ENCODE assay signal across 10 cellular contexts in genomic region chr2:239544846-239545465, GRCh38.
DNase-seq lines count a peak whose midpoint lies in the region; ATAC-seq lines count a peak whose summit lies in the region.
"Had no signal": no experiment of that assay in that cellular context is flagged by ENCODE, and none has a peak within 500 bp of the region (broad histone marks: within the 10 kb centered on the region; RNA-seq: fewer than 3 reads in every experiment).

No MANE protein-coding gene starts in this region.

- peaks cover 28% of the 10 kb centered on the region for H3K4me1 Mint-ChIP-seq in T-helper 1 cell treated with Interleukin-12 subunit alpha and Interleukin-12 subunit beta and Interleukin-4 antibody, amounts not matched to agents 30 μg/mL and 1 μg/mL, for 36 hours (ENCODE audit: low read depth)
- peaks cover 39% of the 10 kb centered on the region for H3K4me1 Mint-ChIP-seq in activated T-cell treated with anti-CD3 and anti-CD28 coated beads, Interleukin-2, amount 50 U/mL, for 4 hours (ENCODE audit: low read depth)
- H3K4me1 Mint-ChIP-seq in naive thymus-derived CD4-positive, alpha-beta T cell: peaks cover 6 to 43% (median 34%) of the 10 kb centered on the region in 7 donors

- H3K27ac Mint-ChIP-seq in T-helper 1 cell treated with Interleukin-12 subunit alpha and Interleukin-12 subunit beta and Interleukin-4 antibody, amounts not matched to agents 30 μg/mL and 1 μg/mL, for 36 hours: peak overlapping the region; percentile 26
- H3K27ac Mint-ChIP-seq in naive thymus-derived CD4-positive, alpha-beta T cell: peak overlapping the region in 2 of 9 donors; percentile 49 to 61

- H3K4me3 Mint-ChIP-seq in T-helper 1 cell treated with Interleukin-12 subunit alpha and Interleukin-12 subunit beta and Interleukin-4 antibody, amounts not matched to agents 30 μg/mL and 1 μg/mL, for 36 hours: no peak overlapping the region
- H3K4me3 Mint-ChIP-seq in activated T-cell treated with anti-CD3 and anti-CD28 coated beads, Interleukin-2, amount 50 U/mL, for 4 hours: no peak overlapping the region
- H3K4me3 Mint-ChIP-seq in naive thymus-derived CD4-positive, alpha-beta T cell: peak overlapping the region in 3 of 10 donors; percentile 21 to 59 (median 25)

- H3K36me3 ChIP-seq in naive thymus-derived CD4-positive, alpha-beta T cell (ENCODE audit: control insufficient read depth in 2 of 3, insufficient read depth in 3 of 3, low read length in 3 of 3): no peaks in the 10 kb centered on the region

- POLR2A ChIA-PET in naive thymus-derived CD4-positive, alpha-beta T cell (lab: Charles Lee): no interaction called here

- peaks cover 46% of the 10 kb centered on the region for H3K27me3 Mint-ChIP-seq in T-helper 1 cell treated with Interleukin-12 subunit alpha and Interleukin-12 subunit beta and Interleukin-4 antibody, amounts not matched to agents 30 μg/mL and 1 μg/mL, for 36 hours (ENCODE audit: low read depth)
- H3K27me3 Mint-ChIP-seq in activated T-cell treated with anti-CD3 and anti-CD28 coated beads, Interleukin-2, amount 50 U/mL, for 4 hours (ENCODE audit: low read depth): peaks cover 5% of the 10 kb centered on the region
- peaks cover 4 to 25% (median 9%) of the 10 kb centered on the region in 5 donors for H3K27me3 Mint-ChIP-seq in naive thymus-derived CD4-positive, alpha-beta T cell

- H3K9me3 ChIP-seq in naive thymus-derived CD4-positive, alpha-beta T cell (ENCODE audit: control insufficient read depth in 2 of 3, low read length in 3 of 3): no peaks in the 10 kb centered on the region

- CTCF ChIA-PET in naive thymus-derived CD4-positive, alpha-beta T cell (lab: Charles Lee): no interaction called here

- H3K36me3 Mint-ChIP-seq in T-helper 1 cell treated with Interleukin-12 subunit alpha and Interleukin-12 subunit beta and Interleukin-4 antibody, amounts not matched to agents 30 μg/mL and 1 μg/mL, for 36 hours (ENCODE audit: low read depth): peaks cover 2% of the 10 kb centered on the region
- H3K36me3 Mint-ChIP-seq in activated T-cell treated with anti-CD3 and anti-CD28 coated beads, Interleukin-2, amount 50 U/mL, for 4 hours (ENCODE audit: insufficient read depth): no peaks in the 10 kb centered on the region
- H3K36me3 Mint-ChIP-seq in naive thymus-derived CD4-positive, alpha-beta T cell: peaks cover 0 to 6% (median 0%) of the 10 kb centered on the region in 5 donors

- H3K9me3 Mint-ChIP-seq in T-helper 1 cell treated with Interleukin-12 subunit alpha and Interleukin-12 subunit beta and Interleukin-4 antibody, amounts not matched to agents 30 μg/mL and 1 μg/mL, for 36 hours: no peaks in the 10 kb centered on the region
- no peaks in the 10 kb centered on the region for H3K9me3 Mint-ChIP-seq in activated T-cell treated with anti-CD3 and anti-CD28 coated beads, Interleukin-2, amount 50 U/mL, for 4 hours
- peaks cover 0 to 4% (median 0%) of the 10 kb centered on the region in 11 donors for H3K9me3 Mint-ChIP-seq in naive thymus-derived CD4-positive, alpha-beta T cell

- intact Hi-C loops in naive thymus-derived CD4-positive, alpha-beta T cell (cut with micrococcal nuclease): no loop called here

- H3K4me3 ChIP-seq in naive thymus-derived CD4-positive, alpha-beta T cell (ENCODE audit: low read length): no peak overlapping the region

- peak; percentile 57 to 59 for ATAC-seq in activated T-cell treated with anti-CD3 and anti-CD28 coated beads, Interleukin-2, amount 50 U/mL, for 4 hours
- peak; percentile 78 for ATAC-seq in naive thymus-derived CD4-positive, alpha-beta T cell
- no peak for ATAC-seq in GM19467 (IDR thresholded peaks at IDR 0.05; ENCODE audit: unreplicated experiment)

- DNase-seq in activated T-cell treated with anti-CD3 and anti-CD28 coated beads, Interleukin-2, amount 50 U/mL, for 4 hours: peak; percentile 33
- peak in 5 of 9 donors; percentile 10 to 28 (median 13) for DNase-seq in naive thymus-derived CD4-positive, alpha-beta T cell
- peak; percentile 53 to 86 for DNase-seq in stimulated activated CD8-positive, alpha-beta memory T cell treated with anti-CD3 and anti-CD28 coated beads, Interleukin-7, amount 100 ng/mL, for 48 hours (ENCODE audit: extremely low read depth in 1 of 2, low read depth in 1 of 2)
- DNase-seq in kidney glomerular epithelial cell (lab: John Stamatoyannopoulos, UW) (no peak), middle frontal gyrus (ENCODE audit: extremely low spot score, low spot score) (no peak)
- DNase-seq: amniotic stem cell, NCI-H345, SIG-M5 had no signal

- peaks cover 0 to 24% of the 10 kb centered on the region in 2 donors for H3K4me1 ChIP-seq in naive thymus-derived CD4-positive, alpha-beta T cell (ENCODE audit: control insufficient read depth in 2 of 2, insufficient read depth in 2 of 2, low read length in 2 of 2)

- no peaks in the 10 kb centered on the region for H3K27me3 ChIP-seq in naive thymus-derived CD4-positive, alpha-beta T cell (ENCODE audit: control insufficient read depth in 2 of 2, insufficient read depth in 2 of 2, low read length in 2 of 2)

- no peak overlapping the region for H3K27ac ChIP-seq in naive thymus-derived CD4-positive, alpha-beta T cell (ENCODE audit: low read depth, low read length)

Comparison
In these comparisons a context has a peak if more than half of its experiments do, and no peak if none do; other contexts are left out.
1. DNase-seq: peak in activated T-cell treated with anti-CD3 and anti-CD28 coated beads, Interleukin-2, amount 50 U/mL, for 4 hours (single experiment), naive thymus-derived CD4-positive, alpha-beta T cell (5 of 9) and stimulated activated CD8-positive, alpha-beta memory T cell treated with anti-CD3 and anti-CD28 coated beads, Interleukin-7, amount 100 ng/mL, for 48 hours (2 of 2); none in kidney glomerular epithelial cell (single experiment) and middle frontal gyrus (single experiment).